Comparison of ENCODE assay signal across 25 cellular contexts in genomic region chrX:116972362-116972761, GRCh38.
"Had no signal": no experiment of that assay in that cellular context is flagged by ENCODE, and none has a peak within 500 bp of the region (broad histone marks: within the 10 kb centered on the region; RNA-seq: fewer than 3 reads in every experiment).

No MANE protein-coding gene starts in this region.

- H3K27ac Mint-ChIP-seq: immature natural killer cell; mesothelial cell of epicardium; naive B cell; naive thymus-derived CD8-positive, alpha-beta T cell had no signal

- H3K4me1 ChIP-seq: esophagus muscularis mucosa, foreskin keratinocyte, gastroesophageal sphincter, heart left ventricle, left lung, lower lobe of right lung had no signal

- ATAC-seq: foreskin keratinocyte; gastroesophageal sphincter; heart left ventricle; left cardiac atrium; left lung; left ventricle myocardium superior; lower lobe of right lung; mucosa of descending colon; naive thymus-derived CD8-positive, alpha-beta T cell had no signal

- H3K4me3 Mint-ChIP-seq: immature natural killer cell; mesothelial cell of epicardium; naive B cell; naive thymus-derived CD8-positive, alpha-beta T cell had no signal

- FAIRE-seq: endothelial cell of umbilical vein, frontal cortex, kidney had no signal

- H3K79me2 ChIP-seq: hepatocyte had no signal

- H3K4me2 ChIP-seq: hepatocyte had no signal

- H3K4me1 Mint-ChIP-seq: immature natural killer cell; mesothelial cell of epicardium; naive B cell; naive thymus-derived CD8-positive, alpha-beta T cell had no signal

- DNase-seq: dermis blood vessel endothelial cell; dorsolateral prefrontal cortex; effector CD4-positive, alpha-beta T cell; effector memory CD4-positive, alpha-beta T cell; foreskin keratinocyte; heart left ventricle; hypothalamus; immature natural killer cell; islet precursor cell; kidney; left cardiac atrium; left lung; left ventricle myocardium superior; lower lobe of right lung; mesenchymal stem cell; mucosa of descending colon; naive B cell; naive thymus-derived CD8-positive, alpha-beta T cell had no signal

- H3K27me3 Mint-ChIP-seq: naive B cell; naive thymus-derived CD8-positive, alpha-beta T cell had no signal

- H3K36me3 Mint-ChIP-seq: immature natural killer cell; mesothelial cell of epicardium; naive B cell; naive thymus-derived CD8-positive, alpha-beta T cell had no signal

- H3K4me3 ChIP-seq: coronary artery, dorsolateral prefrontal cortex, esophagus muscularis mucosa, gastroesophageal sphincter, heart left ventricle, hepatocyte, left lung, lower lobe of right lung, mucosa of descending colon had no signal

- H3K36me3 ChIP-seq: esophagus muscularis mucosa, gastroesophageal sphincter, heart left ventricle, left lung, lower lobe of right lung had no signal

- H3K9me3 ChIP-seq: esophagus muscularis mucosa, gastroesophageal sphincter, left lung, lower lobe of right lung, mucosa of descending colon had no signal

- H2AFZ ChIP-seq: hepatocyte had no signal

- H3K27ac ChIP-seq: coronary artery, dorsolateral prefrontal cortex, esophagus muscularis mucosa, foreskin keratinocyte, gastroesophageal sphincter, heart left ventricle, hepatocyte, left lung, lower lobe of right lung had no signal

- H3K27me3 ChIP-seq: esophagus muscularis mucosa, foreskin keratinocyte, gastroesophageal sphincter, heart left ventricle, hepatocyte, left lung had no signal
